Comparison of ENCODE assay signal across 10 cellular contexts in genomic region chr2:191688934-191689695, GRCh38. TPM values are rescaled to one million over a fixed set of nuclear protein-coding genes. Genes with fewer than 3 reads are reported as not detected.
DNase-seq lines count a peak whose midpoint lies in the region; ATAC-seq and TF ChIP-seq lines count a peak whose summit lies in the region.
"Had no signal": no experiment of that assay in that cellular context is flagged by ENCODE, and none has a peak within 500 bp of the region (broad histone marks: within the 10 kb centered on the region; RNA-seq: fewer than 3 reads in every experiment).

No MANE protein-coding gene starts in this region.

- no peaks in the 10 kb centered on the region for H3K27me3 ChIP-seq in subcutaneous abdominal adipose tissue (ENCODE audit: control insufficient read depth in 5 of 5, insufficient read depth in 4 of 5, low read length in 5 of 5)

- H3K9ac ChIP-seq in subcutaneous abdominal adipose tissue (ENCODE audit: low read length in 5 of 5) = no peak overlapping the region

- no peak overlapping the region for H3K4me3 ChIP-seq in subcutaneous abdominal adipose tissue (ENCODE audit: low read depth in 1 of 5, low read length in 5 of 5)

- peak overlapping the region; percentile 98 for H3K27ac ChIP-seq in subcutaneous abdominal adipose tissue (ENCODE audit: low read depth, low read length)

- peaks cover 7 to 36% (median 26%) of the 10 kb centered on the region in 5 donors for H3K36me3 ChIP-seq in subcutaneous abdominal adipose tissue (ENCODE audit: control insufficient read depth in 5 of 5, insufficient read depth in 5 of 5, low read length in 5 of 5)

- no peaks in the 10 kb centered on the region for H3K9me3 Mint-ChIP-seq in activated T-cell treated with anti-CD3 and anti-CD28 coated beads, Interleukin-2, amount 50 U/mL, for 4 hours
- H3K9me3 Mint-ChIP-seq in activated CD8-positive, alpha-beta T cell treated with anti-CD3 and anti-CD28 coated beads for 36 hours = no peaks in the 10 kb centered on the region
- H3K9me3 Mint-ChIP-seq: activated naive CD8-positive, alpha-beta T cell treated with anti-CD3 and anti-CD28 coated beads, Interleukin-2, amount 10 ng/mL, durations not matched to agents 7 days and 5 days had no signal

- ATAC-seq in activated T-cell treated with anti-CD3 and anti-CD28 coated beads, Interleukin-2, amount 50 U/mL, for 4 hours = peak; percentile 45 to 49
- peak; percentile 51 for ATAC-seq in activated CD8-positive, alpha-beta T cell treated with anti-CD3 and anti-CD28 coated beads for 36 hours
- ATAC-seq in HG02852 (IDR thresholded peaks at IDR 0.05; ENCODE audit: unreplicated experiment) = no peak

- intact Hi-C loops in activated CD8-positive, alpha-beta T cell treated with anti-CD3 and anti-CD28 coated beads for 36 hours (cut with micrococcal nuclease) = no loop called here

- H3K9me3 ChIP-seq in subcutaneous abdominal adipose tissue (ENCODE audit: control insufficient read depth in 5 of 5, low read length in 5 of 5) = no peaks in the 10 kb centered on the region

- POLR2A ChIA-PET in activated CD8-positive, alpha-beta T cell treated with anti-CD3 and anti-CD28 coated beads for 36 hours (lab: Charles Lee) = interaction anchor here (0.5 to 2.9 kb wide), 3 partner anchors 10 to 123 kb away, joined by 3 to 19 read pairs (median 3); partner anchors contain the start of gene NABP1

- no peak overlapping the region for H3K4me3 Mint-ChIP-seq in activated T-cell treated with anti-CD3 and anti-CD28 coated beads, Interleukin-2, amount 50 U/mL, for 4 hours
- no peak overlapping the region for H3K4me3 Mint-ChIP-seq in activated CD8-positive, alpha-beta T cell treated with anti-CD3 and anti-CD28 coated beads for 36 hours
- H3K4me3 Mint-ChIP-seq: activated naive CD8-positive, alpha-beta T cell treated with anti-CD3 and anti-CD28 coated beads, Interleukin-2, amount 10 ng/mL, durations not matched to agents 7 days and 5 days had no signal

- peaks cover 52% of the 10 kb centered on the region for H3K4me1 Mint-ChIP-seq in activated T-cell treated with anti-CD3 and anti-CD28 coated beads, Interleukin-2, amount 50 U/mL, for 4 hours (ENCODE audit: low read depth)
- H3K4me1 Mint-ChIP-seq in activated CD8-positive, alpha-beta T cell treated with anti-CD3 and anti-CD28 coated beads for 36 hours (ENCODE audit: low read depth) = peaks cover 65% of the 10 kb centered on the region

- CTCF ChIA-PET in activated CD8-positive, alpha-beta T cell treated with anti-CD3 and anti-CD28 coated beads for 36 hours (lab: Charles Lee) = interaction anchor here (0.9 to 2.7 kb wide), 4 partner anchors 118 to 125 kb away, joined by 3 to 22 read pairs (median 8); no protein-coding TSS in a partner anchor

- peaks cover 21% of the 10 kb centered on the region for H3K36me3 Mint-ChIP-seq in activated T-cell treated with anti-CD3 and anti-CD28 coated beads, Interleukin-2, amount 50 U/mL, for 4 hours (ENCODE audit: insufficient read depth)
- peaks cover 46% of the 10 kb centered on the region for H3K36me3 Mint-ChIP-seq in activated CD8-positive, alpha-beta T cell treated with anti-CD3 and anti-CD28 coated beads for 36 hours (ENCODE audit: low read depth)

- TF ChIP-seq CTCF in activated CD8-positive, alpha-beta T cell treated with anti-CD3 and anti-CD28 coated beads for 36 hours (IDR thresholded peaks at IDR 0.05) = no peak

- DNase-seq in activated T-cell treated with anti-CD3 and anti-CD28 coated beads, Interleukin-2, amount 50 U/mL, for 4 hours = no peak
- no peak for DNase-seq in activated T-cell treated with anti-CD3 and anti-CD28 coated beads, Interleukin-2, amount 50 U/mL, for 1 hour
- DNase-seq in activated CD8-positive, alpha-beta T cell treated with anti-CD3 and anti-CD28 coated beads for 36 hours = no peak
- DNase-seq in iPS-NIHi7 (ENCODE audit: extremely low spot score) (peak; percentile 15), hepatic stellate cell (ENCODE audit: low spot score) (no peak)
- DNase-seq in activated CD8-positive, alpha-beta memory T cell treated with anti-CD3 and anti-CD28 coated beads, Interleukin-2, amount 50 U/mL, for 4 hours = no peak
- DNase-seq: activated naive CD8-positive, alpha-beta T cell treated with anti-CD3 and anti-CD28 coated beads, Interleukin-2, amount 10 ng/mL, durations not matched to agents 7 days and 5 days; NCI-H524 had no signal

- peak overlapping the region; percentile 70 for H3K27ac Mint-ChIP-seq in activated CD8-positive, alpha-beta T cell treated with anti-CD3 and anti-CD28 coated beads for 36 hours
- H3K27ac Mint-ChIP-seq: activated naive CD8-positive, alpha-beta T cell treated with anti-CD3 and anti-CD28 coated beads, Interleukin-2, amount 10 ng/mL, durations not matched to agents 7 days and 5 days had no signal

- H3K4me1 ChIP-seq in subcutaneous abdominal adipose tissue (ENCODE audit: control insufficient read depth in 5 of 5, insufficient read depth in 5 of 5, low read length in 5 of 5) = peaks cover 0 to 27% (median 20%) of the 10 kb centered on the region in 5 donors

- no peaks in the 10 kb centered on the region for H3K27me3 Mint-ChIP-seq in activated T-cell treated with anti-CD3 and anti-CD28 coated beads, Interleukin-2, amount 50 U/mL, for 4 hours (ENCODE audit: low read depth)
- H3K27me3 Mint-ChIP-seq in activated CD8-positive, alpha-beta T cell treated with anti-CD3 and anti-CD28 coated beads for 36 hours = no peaks in the 10 kb centered on the region
- H3K27me3 Mint-ChIP-seq: activated naive CD8-positive, alpha-beta T cell treated with anti-CD3 and anti-CD28 coated beads, Interleukin-2, amount 10 ng/mL, durations not matched to agents 7 days and 5 days had no signal

RNA-seq across cellular contexts. Expression of gene NABP1, which starts 11.2 kb away (rescaled TPM):
- 10 to 100 TPM; 47.8 to 55.3 (median 52.2) TPM for total RNA-seq in activated T-cell treated with anti-CD3 and anti-CD28 coated beads, Interleukin-2, amount 50 U/mL, for 4 hours
- 10 to 100 TPM; 30.5 to 31.7 TPM for total RNA-seq in activated CD8-positive, alpha-beta T cell treated with anti-CD3 and anti-CD28 coated beads for 36 hours
